Comparison of ENCODE assay signal across 21 cellular contexts in the genomic region with DNA sequence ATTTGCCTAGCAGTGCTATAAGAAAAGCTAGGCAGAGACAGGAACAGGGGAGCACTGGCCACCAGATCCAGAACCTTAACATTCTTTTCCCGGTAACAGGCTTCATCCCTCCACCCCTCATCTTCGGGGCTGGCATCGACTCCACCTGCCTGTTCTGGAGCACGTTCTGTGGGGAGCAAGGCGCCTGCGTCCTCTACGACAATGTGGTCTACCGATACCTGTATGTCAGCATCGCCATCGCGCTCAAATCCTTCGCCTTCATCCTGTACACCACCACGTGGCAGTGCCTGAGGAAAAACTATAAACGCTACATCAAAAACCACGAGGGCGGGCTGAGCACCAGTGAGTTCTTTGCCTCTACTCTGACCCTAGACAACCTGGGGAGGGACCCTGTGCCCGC.
DNase-seq lines count a peak whose midpoint lies in the region; ATAC-seq, FAIRE-seq and TF ChIP-seq lines count a peak whose summit lies in the region.
"Had no signal": no experiment of that assay in that cellular context is flagged by ENCODE, and none has a peak within 500 bp of the region (broad histone marks: within the 10 kb centered on the region; RNA-seq: fewer than 3 reads in every experiment).

No MANE protein-coding gene starts in this region.

- no peak overlapping the region for H3K4me2 ChIP-seq in astrocyte (ENCODE audit: low read length)
- H3K4me2 ChIP-seq: BLaER1 had no signal

- H3K9ac ChIP-seq in astrocyte (ENCODE audit: low read length), result no peak overlapping the region
- H3K9ac ChIP-seq: BLaER1 had no signal

- H3K27me3 ChIP-seq in astrocyte (ENCODE audit: insufficient read depth, low read length), result no peaks in the 10 kb centered on the region
- H3K27me3 ChIP-seq: BLaER1 had no signal

- no peak overlapping the region for H3K4me3 ChIP-seq in astrocyte (ENCODE audit: insufficient read depth, low read depth, low read length)
- H3K4me3 ChIP-seq: BLaER1, HAP-1, K562 had no signal

- H3K9me3 ChIP-seq in astrocyte (ENCODE audit: insufficient read depth, low read depth, low read length), result no peaks in the 10 kb centered on the region
- H3K9me3 ChIP-seq: BLaER1, Caco-2, HAP-1 had no signal

- H3K79me2 ChIP-seq in astrocyte (ENCODE audit: insufficient read depth, low read length), result no peaks in the 10 kb centered on the region

- ATAC-seq in activated T-cell treated with anti-CD3 and anti-CD28 coated beads, Interleukin-2, amount 50 U/mL, for 72 hours (replicated peaks in 1 of 2), result no peak
- no peak for ATAC-seq in GM21529 (IDR thresholded peaks at IDR 0.05; ENCODE audit: unreplicated experiment)
- ATAC-seq: K562 had no signal

- H3K4me3 Mint-ChIP-seq in activated T-cell treated with anti-CD3 and anti-CD28 coated beads, Interleukin-2, amount 50 U/mL, for 72 hours, result no peak overlapping the region
- H3K4me3 Mint-ChIP-seq in astrocyte (ENCODE audit: unreplicated experiment), result no peak overlapping the region
- H3K4me3 Mint-ChIP-seq in nephron progenitor cell, result no peak overlapping the region
- H3K4me3 Mint-ChIP-seq: CD4-positive, CD25-positive, alpha-beta regulatory T cell; CD8-positive, alpha-beta memory T cell had no signal

- no peaks in the 10 kb centered on the region for H3K36me3 ChIP-seq in astrocyte (ENCODE audit: insufficient read depth, low read length)
- H3K36me3 ChIP-seq: BLaER1, HAP-1 had no signal

- H2AFZ ChIP-seq in astrocyte (ENCODE audit: low read depth, low read length), result no peak overlapping the region

- no peak overlapping the region for H3K27ac ChIP-seq in astrocyte (ENCODE audit: low read depth, low read length)
- H3K27ac ChIP-seq: 22Rv1, BLaER1 had no signal

- no peaks in the 10 kb centered on the region for H3K27me3 Mint-ChIP-seq in activated T-cell treated with anti-CD3 and anti-CD28 coated beads, Interleukin-2, amount 50 U/mL, for 72 hours (ENCODE audit: low read depth)
- no peaks in the 10 kb centered on the region for H3K27me3 Mint-ChIP-seq in astrocyte (ENCODE audit: low read depth, unreplicated experiment)
- peaks cover 4% of the 10 kb centered on the region for H3K27me3 Mint-ChIP-seq in nephron progenitor cell (ENCODE audit: low read depth, poor library complexity)
- H3K27me3 Mint-ChIP-seq: CD4-positive, CD25-positive, alpha-beta regulatory T cell; CD8-positive, alpha-beta memory T cell had no signal

- FAIRE-seq in astrocyte (lab: Jason Lieb, UNC), result no peak
- FAIRE-seq: D721Med, G401.6, GM12891, GM19239, HTR-8/SVneo, K562 had no signal

- peaks cover 13% of the 10 kb centered on the region for H3K4me1 ChIP-seq in astrocyte (ENCODE audit: insufficient read depth, low read length)

- H3K4me1 Mint-ChIP-seq in activated T-cell treated with anti-CD3 and anti-CD28 coated beads, Interleukin-2, amount 50 U/mL, for 72 hours (ENCODE audit: low read depth), result peaks cover 22% of the 10 kb centered on the region
- H3K4me1 Mint-ChIP-seq in astrocyte (ENCODE audit: low read depth, unreplicated experiment), result peaks cover 56% of the 10 kb centered on the region
- H3K4me1 Mint-ChIP-seq in nephron progenitor cell, result peaks cover 36% of the 10 kb centered on the region

- DNase-seq in activated T-cell treated with anti-CD3 and anti-CD28 coated beads, Interleukin-2, amount 50 U/mL, for 72 hours, result no peak
- no peak for DNase-seq in activated T-cell treated with anti-CD3 and anti-CD28 coated beads, Interleukin-2, amount 50 U/mL, for 1 hour
- DNase-seq in astrocyte (ENCODE audit: low read depth), result no peak
- no peak for DNase-seq in nephron progenitor cell
- no peak for DNase-seq in C1 segment of cervical spinal cord (lab: John Stamatoyannopoulos, UW)
- DNase-seq in COR-L47 (lab: John Stamatoyannopoulos, UW), result no peak
- DNase-seq: Caco-2; CD4-positive, CD25-positive, alpha-beta regulatory T cell; CD8-positive, alpha-beta memory T cell; GOT3; IMR-90 had no signal

- peak overlapping the region; percentile 14 for H3K27ac Mint-ChIP-seq in activated T-cell treated with anti-CD3 and anti-CD28 coated beads, Interleukin-2, amount 50 U/mL, for 72 hours
- H3K27ac Mint-ChIP-seq in astrocyte (ENCODE audit: unreplicated experiment) (peak overlapping the region; percentile 96), nephron progenitor cell (peak overlapping the region; percentile 16)
- H3K27ac Mint-ChIP-seq: CD4-positive, CD25-positive, alpha-beta regulatory T cell; CD8-positive, alpha-beta memory T cell had no signal

- TF ChIP-seq CTCF in astrocyte (IDR thresholded peaks at IDR 0.05; ENCODE audit: insufficient read depth, low read depth, low read length), result no peak
- no peak for TF ChIP-seq CTCF in nephron progenitor cell (IDR thresholded peaks at IDR 0.05)

- H4K20me1 ChIP-seq in astrocyte (ENCODE audit: insufficient read depth, low read length), result no peaks in the 10 kb centered on the region
- H4K20me1 ChIP-seq: BLaER1 had no signal

- H3K36me3 Mint-ChIP-seq in activated T-cell treated with anti-CD3 and anti-CD28 coated beads, Interleukin-2, amount 50 U/mL, for 72 hours (ENCODE audit: insufficient read depth in 2 of 2), result no peaks in the 10 kb centered on the region
- H3K36me3 Mint-ChIP-seq in astrocyte (ENCODE audit: low read depth, unreplicated experiment) (no peaks in the 10 kb centered on the region), nephron progenitor cell (ENCODE audit: low read depth) (no peaks in the 10 kb centered on the region)

- H3K9me3 Mint-ChIP-seq in activated T-cell treated with anti-CD3 and anti-CD28 coated beads, Interleukin-2, amount 50 U/mL, for 72 hours, result no peaks in the 10 kb centered on the region
- H3K9me3 Mint-ChIP-seq in astrocyte (ENCODE audit: unreplicated experiment), result no peaks in the 10 kb centered on the region
- H3K9me3 Mint-ChIP-seq in nephron progenitor cell, result no peaks in the 10 kb centered on the region
- H3K9me3 Mint-ChIP-seq: CD4-positive, CD25-positive, alpha-beta regulatory T cell; CD8-positive, alpha-beta memory T cell had no signal

Comparison
In these comparisons a context has a peak if more than half of its experiments do, and no peak if none do; other contexts are left out.
1. H3K27ac Mint-ChIP-seq: peak in every context shown above with its lines; median percentile 96 in astrocyte; 16 in nephron progenitor cell; 14 in activated T-cell treated with anti-CD3 and anti-CD28 coated beads, Interleukin-2, amount 50 U/mL, for 72 hours.